32 cellular contexts compared by ENCODE assay signal in the genomic region with DNA sequence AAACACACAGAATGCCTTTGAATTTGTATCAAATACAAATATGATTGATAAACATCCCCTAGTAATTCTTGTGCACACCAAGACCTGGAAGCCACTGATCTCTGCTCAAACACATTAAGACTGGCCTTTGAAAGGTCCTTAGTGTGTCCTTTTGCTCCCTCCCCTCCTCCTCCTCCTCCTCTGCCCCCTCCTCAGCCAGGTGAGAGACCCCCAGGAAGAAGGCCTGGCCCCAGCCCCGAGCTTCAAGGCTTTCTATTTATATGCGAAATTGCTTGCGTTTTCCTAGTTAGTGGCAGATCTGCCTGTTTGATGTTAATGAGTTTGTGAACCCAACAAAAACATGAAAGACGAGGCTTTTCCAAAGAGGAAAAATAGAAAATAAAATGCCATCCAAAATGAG.
"Had no signal": no experiment of that assay in that cellular context is flagged by ENCODE, and none has a peak within 500 bp of the region (broad histone marks: within the 10 kb centered on the region; RNA-seq: fewer than 3 reads in every experiment).

No MANE protein-coding gene starts in this region.

- H3K4me2 ChIP-seq: hepatocyte, smooth muscle cell had no signal

- H3K36me3 ChIP-seq: colonic mucosa, gastroesophageal sphincter, heart left ventricle, prostate gland, right atrium auricular region, thyroid gland, vagina had no signal

- H3K4me1 Mint-ChIP-seq: memory B cell; mesothelial cell of epicardium; naive B cell; stimulated activated effector memory CD8-positive, alpha-beta T cell treated with anti-CD3 and anti-CD28 coated beads, Interleukin-12 subunit alpha, Interleukin-12 subunit beta, amount 100 ng/mL, for 72 hours had no signal

- H3K9me3 ChIP-seq: colonic mucosa, gastroesophageal sphincter, heart left ventricle, mucosa of descending colon, prostate gland, right atrium auricular region, stomach, thyroid gland, vagina had no signal

- H3K27ac ChIP-seq: colonic mucosa, epithelial cell of prostate, gastroesophageal sphincter, heart left ventricle, hepatocyte, prostate gland, right atrium auricular region, stomach, thyroid gland, vagina had no signal

- H3K27ac Mint-ChIP-seq: dendritic cell treated with granulocyte-macrophage colony-stimulating factor and Interleukin-4, amounts not matched to agents 40 ng/mL and 50 ng/mL, for 4 days; endodermal cell; memory B cell; mesothelial cell of epicardium; naive B cell; natural killer cell treated with Interleukin-12 subunit alpha and Interleukin-12 subunit beta and Interleukin-15 and Interleukin-18, amount 100 ng/mL, for 72 hours; stimulated activated effector memory CD8-positive, alpha-beta T cell treated with anti-CD3 and anti-CD28 coated beads, Interleukin-12 subunit alpha, Interleukin-12 subunit beta, amount 100 ng/mL, for 72 hours had no signal

- FAIRE-seq: kidney had no signal

- H3K27me3 ChIP-seq: colonic mucosa, gastroesophageal sphincter, heart left ventricle, hepatocyte, right atrium auricular region, stomach, thyroid gland, vagina had no signal

- H2AFZ ChIP-seq: hepatocyte had no signal

- H3K79me2 ChIP-seq: hepatocyte had no signal

- H3K4me1 ChIP-seq: colonic mucosa, gastroesophageal sphincter, heart left ventricle, prostate gland, right atrium auricular region, stomach, vagina had no signal

- ATAC-seq: esophagus mucosa; gastroesophageal sphincter; heart left ventricle; left lobe of liver; mucosa of descending colon; natural killer cell treated with Interleukin-12 subunit alpha and Interleukin-12 subunit beta and Interleukin-15 and Interleukin-18, amount 100 ng/mL, for 72 hours; sciatic nerve; stimulated activated effector memory CD8-positive, alpha-beta T cell treated with anti-CD3 and anti-CD28 coated beads, Interleukin-12 subunit alpha, Interleukin-12 subunit beta, amount 100 ng/mL, for 72 hours had no signal

- DNase-seq: colonic mucosa; effector CD8-positive, alpha-beta T cell; endodermal cell; foreskin fibroblast; heart left ventricle; kidney; mucosa of descending colon; naive B cell; nucleus accumbens; stimulated activated CD4-positive, alpha-beta T cell treated with anti-CD3 and anti-CD28 coated beads, Interleukin-12 subunit alpha, Interleukin-12 subunit beta, amount 100 ng/mL, for 4 hours; stimulated activated CD4-positive, alpha-beta T cell treated with anti-CD3 and anti-CD28 coated beads, Interleukin-1b, Interleukin-23, amount 100 ng/mL, for 48 hours; stimulated activated CD4-positive, alpha-beta T cell treated with anti-CD3 and anti-CD28 coated beads, Interleukin-4, amount 100 ng/mL, for 24 hours; stimulated activated naive CD4-positive, alpha-beta T cell treated with Interleukin-2 at 50 U/mL for 16 hours; stomach; thyroid gland; trophoblast cell had no signal

- H3K4me3 Mint-ChIP-seq: dendritic cell treated with granulocyte-macrophage colony-stimulating factor and Interleukin-4, amounts not matched to agents 40 ng/mL and 50 ng/mL, for 4 days; endodermal cell; memory B cell; mesothelial cell of epicardium; naive B cell; natural killer cell treated with Interleukin-12 subunit alpha and Interleukin-12 subunit beta and Interleukin-15 and Interleukin-18, amount 100 ng/mL, for 72 hours; stimulated activated effector memory CD8-positive, alpha-beta T cell treated with anti-CD3 and anti-CD28 coated beads, Interleukin-12 subunit alpha, Interleukin-12 subunit beta, amount 100 ng/mL, for 72 hours had no signal

- H3K36me3 Mint-ChIP-seq: memory B cell; natural killer cell treated with Interleukin-12 subunit alpha and Interleukin-12 subunit beta and Interleukin-15 and Interleukin-18, amount 100 ng/mL, for 72 hours; stimulated activated effector memory CD8-positive, alpha-beta T cell treated with anti-CD3 and anti-CD28 coated beads, Interleukin-12 subunit alpha, Interleukin-12 subunit beta, amount 100 ng/mL, for 72 hours had no signal

- H3K9me3 Mint-ChIP-seq: natural killer cell treated with Interleukin-12 subunit alpha and Interleukin-12 subunit beta and Interleukin-15 and Interleukin-18, amount 100 ng/mL, for 72 hours; stimulated activated effector memory CD8-positive, alpha-beta T cell treated with anti-CD3 and anti-CD28 coated beads, Interleukin-12 subunit alpha, Interleukin-12 subunit beta, amount 100 ng/mL, for 72 hours had no signal

- H3K4me3 ChIP-seq: colonic mucosa, gastroesophageal sphincter, heart left ventricle, hepatocyte, lung, mucosa of descending colon, prostate gland, right atrium auricular region, smooth muscle cell, stomach, thyroid gland, vagina had no signal
